In the genomic region with DNA sequence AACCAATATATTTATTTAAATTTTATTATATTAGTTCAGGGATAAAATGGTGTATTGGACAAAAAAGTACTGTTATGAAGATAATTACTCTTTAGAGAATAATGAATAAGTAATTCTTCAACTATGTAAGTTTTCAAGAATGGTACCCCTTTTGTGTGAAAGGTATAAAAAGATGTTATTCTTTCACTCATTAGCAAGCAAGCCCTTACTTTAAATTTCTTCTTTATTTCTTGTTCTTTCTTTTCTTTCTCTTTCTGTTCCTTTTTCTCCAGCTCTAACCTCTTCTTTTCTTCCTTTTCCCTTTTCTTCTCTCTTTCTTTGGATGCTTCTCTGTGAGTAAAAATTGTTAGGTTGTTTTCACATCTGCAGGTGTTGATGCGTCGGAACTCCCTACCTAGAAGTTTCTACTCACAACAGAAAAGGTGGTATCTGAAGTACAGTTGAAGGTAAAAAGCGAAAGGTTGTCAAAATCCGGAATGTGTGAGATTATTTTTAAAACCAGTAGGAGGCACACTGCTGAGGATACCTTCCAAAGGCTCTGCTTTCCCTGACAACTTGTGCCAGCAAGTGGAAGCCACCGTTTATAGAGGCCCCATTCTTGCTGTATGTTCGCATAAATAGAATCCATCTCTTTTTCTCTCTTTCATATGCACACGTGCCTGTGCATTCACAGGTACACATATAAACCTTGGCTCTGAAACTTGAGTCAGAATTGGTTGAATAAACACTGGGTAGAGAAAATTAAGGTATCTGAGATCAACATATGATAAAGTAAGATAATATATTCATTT, we compare ENCODE assay signal across 1 cellular context.
TF ChIP-seq lines count a peak whose summit lies in the region.

No MANE protein-coding gene starts in this region.

TF ChIP-seq in K562, 482 proteins besides CTCF, POLR2A, EP300 and RAD21 (continued from another document):
- no peak for TF ChIP-seq UBTF (IDR thresholded peaks at IDR 0.05; ENCODE audit: borderline replicate concordance in 1 of 2, low read depth in 2 of 2, low read length in 2 of 2)
- TF ChIP-seq ZNF133 (CRISPR knock-in tag; IDR thresholded peaks at IDR 0.05), result no peak
- no peak for TF ChIP-seq NCOR1 (IDR thresholded peaks at IDR 0.05)
- no peak for TF ChIP-seq ZNF583 (CRISPR knock-in tag; IDR thresholded peaks at IDR 0.05)
- peak; percentile 18 for TF ChIP-seq HDAC3 (IDR thresholded peaks at IDR 0.05; ENCODE audit: borderline replicate concordance, partially characterized antibody)
- no peak for TF ChIP-seq DEAF1 (CRISPR knock-in tag; IDR thresholded peaks at IDR 0.05)
- no peak for TF ChIP-seq NEUROD1 (IDR thresholded peaks at IDR 0.05; ENCODE audit: borderline replicate concordance, low read depth, low read length, partially characterized antibody)
- no peak for TF ChIP-seq TAF15 (IDR thresholded peaks at IDR 0.05; ENCODE audit: low read depth, low read length)
- TF ChIP-seq SNRNP70 (optimal IDR thresholded peaks at IDR 0.05; ENCODE audit: low read depth, low read length), result no peak
- TF ChIP-seq ZSCAN32 (CRISPR knock-in tag; IDR thresholded peaks at IDR 0.05), result no peak
- TF ChIP-seq, protein P1, sequence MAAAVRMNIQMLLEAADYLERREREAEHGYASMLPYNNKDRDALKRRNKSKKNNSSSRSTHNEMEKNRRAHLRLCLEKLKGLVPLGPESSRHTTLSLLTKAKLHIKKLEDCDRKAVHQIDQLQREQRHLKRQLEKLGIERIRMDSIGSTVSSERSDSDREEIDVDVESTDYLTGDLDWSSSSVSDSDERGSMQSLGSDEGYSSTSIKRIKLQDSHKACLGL (CRISPR knock-in tag; IDR thresholded peaks at IDR 0.05; ENCODE audit: borderline replicate concordance, poor library complexity, severe bottlenecking), result no peak
- TF ChIP-seq FOXP4 (CRISPR knock-in tag; IDR thresholded peaks at IDR 0.05; ENCODE audit: borderline replicate concordance), result no peak; the same call in 1 of the 2 replicates
- TF ChIP-seq ZBTB40 (IDR thresholded peaks at IDR 0.05), result peak; percentile 37; the same call in 1 of the 2 replicates
- no peak for TF ChIP-seq ZBTB40 (CRISPR knock-in tag; IDR thresholded peaks at IDR 0.05)
